ENCODE assay signal across 11 cellular contexts in genomic region chr6:87840324-87840723, GRCh38.
"Had no signal": no experiment of that assay in that cellular context is flagged by ENCODE, and none has a peak within 500 bp of the region (broad histone marks: within the 10 kb centered on the region; RNA-seq: fewer than 3 reads in every experiment).

No MANE protein-coding gene starts in this region.

- H3K36me3 ChIP-seq: HAP-1 had no signal

- H3K9me3 ChIP-seq: HAP-1 had no signal

- H3K27ac ChIP-seq: GM23248 had no signal

- H3K4me3 ChIP-seq: GM23248, GM23338, HAP-1 had no signal

- DNase-seq: GM23248, GOT3, H7, H9, HCEC 1CT, HFFc6 had no signal

- ATAC-seq: GM23338, HCT116 had no signal

- H3K4me2 ChIP-seq: GM23338 had no signal

- H3K9ac ChIP-seq: GM23248 had no signal

- FAIRE-seq: H1, H54 had no signal

- H2AFZ ChIP-seq: GM23248, GM23338 had no signal

- H3K4me1 ChIP-seq: HAP-1 had no signal
